Comparison of ENCODE assay signal across 26 cellular contexts in the genomic region with DNA sequence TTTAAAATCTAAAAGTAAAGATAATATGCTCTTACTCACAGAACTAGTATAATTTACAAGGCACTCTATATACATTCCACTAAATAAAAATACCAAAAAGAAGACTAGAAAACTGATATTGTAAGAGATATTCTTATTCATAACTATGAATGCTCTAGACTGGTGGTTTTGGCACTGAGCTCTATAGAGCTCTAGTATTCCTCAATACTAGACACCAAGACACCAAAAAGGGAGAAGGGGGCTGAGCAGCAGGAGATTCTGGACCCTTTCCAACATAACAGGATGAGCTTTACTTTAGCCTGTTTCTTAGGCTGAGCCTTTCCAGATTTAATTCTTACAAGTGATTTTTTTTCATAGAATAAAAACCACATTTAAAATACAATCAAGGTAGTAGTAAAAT.
DNase-seq lines count a peak whose midpoint lies in the region; ATAC-seq and TF ChIP-seq lines count a peak whose summit lies in the region.
"Had no signal": no experiment of that assay in that cellular context is flagged by ENCODE, and none has a peak within 500 bp of the region (broad histone marks: within the 10 kb centered on the region; RNA-seq: fewer than 3 reads in every experiment).

No MANE protein-coding gene starts in this region.

- H3K27me3 ChIP-seq in right atrium auricular region (no peaks in the 10 kb centered on the region), brain microvascular endothelial cell (replicated peaks) (no peaks in the 10 kb centered on the region), aorta (ENCODE audit: control insufficient read depth in 1 of 2, insufficient read depth in 2 of 2, low read length in 1 of 2) (no peaks in the 10 kb centered on the region)
- no peaks in the 10 kb centered on the region for H3K27me3 ChIP-seq in effector memory CD4-positive, alpha-beta T cell (replicated peaks; ENCODE audit: control insufficient read depth, insufficient read depth, low read length, poor library complexity, severe bottlenecking)
- H3K27me3 ChIP-seq: dorsolateral prefrontal cortex, sigmoid colon, transverse colon had no signal

- no peak overlapping the region for H3K27ac Mint-ChIP-seq in mesothelial cell of epicardium
- H3K27ac Mint-ChIP-seq: activated naive CD4-positive, alpha-beta T cell treated with anti-CD3 and anti-CD28 coated beads, Interleukin-2, amount 10 ng/mL, durations not matched to agents 7 days and 5 days; B cell; CD8-positive, alpha-beta T cell; stimulated activated naive CD8-positive, alpha-beta T cell treated with anti-CD3 and anti-CD28 coated beads, Interleukin-15, Interleukin-2, amounts not matched to agents 100 ng/mL and 50 ng/mL, for 24 hours; T-cell had no signal

- peaks cover 15% of the 10 kb centered on the region for H3K9me3 Mint-ChIP-seq in mesothelial cell of epicardium

- intact Hi-C loops in left ventricle myocardium superior (cut with micrococcal nuclease): no loop called here
- intact Hi-C loops in aorta (cut with DNase I): loop anchor here in 1 of 2 donors (10.0 kb wide), 1 partner anchor 171 kb away; the partner anchor contains the start of gene COL21A1

- peaks cover 8% of the 10 kb centered on the region for H3K36me3 Mint-ChIP-seq in mesothelial cell of epicardium
- H3K36me3 Mint-ChIP-seq: activated naive CD4-positive, alpha-beta T cell treated with anti-CD3 and anti-CD28 coated beads, Interleukin-2, amount 10 ng/mL, durations not matched to agents 7 days and 5 days; CD8-positive, alpha-beta T cell; T-cell had no signal

- ATAC-seq in left ventricle myocardium superior (peak; percentile 29), aorta (ENCODE audit: low FRiP score) (no peak)
- ATAC-seq: CD8-positive, alpha-beta T cell; GM12878; Panc1; T-cell had no signal

- H3K4me1 ChIP-seq in right atrium auricular region: peaks cover 0 to 10% of the 10 kb centered on the region in 2 donors
- H3K4me1 ChIP-seq in aorta (ENCODE audit: control insufficient read depth in 1 of 2, insufficient read depth in 2 of 2, low read length in 2 of 2): peaks cover 2 to 5% of the 10 kb centered on the region in 2 donors
- no peaks in the 10 kb centered on the region for H3K4me1 ChIP-seq in effector memory CD4-positive, alpha-beta T cell (ENCODE audit: control insufficient read depth, insufficient read depth, low read length, poor library complexity, severe bottlenecking)
- H3K4me1 ChIP-seq: transverse colon had no signal

- no peaks in the 10 kb centered on the region for H3K4me1 Mint-ChIP-seq in mesothelial cell of epicardium
- H3K4me1 Mint-ChIP-seq: activated naive CD4-positive, alpha-beta T cell treated with anti-CD3 and anti-CD28 coated beads, Interleukin-2, amount 10 ng/mL, durations not matched to agents 7 days and 5 days; B cell; T-cell had no signal

- no peaks in the 10 kb centered on the region for H3K27me3 Mint-ChIP-seq in mesothelial cell of epicardium (ENCODE audit: low read depth)
- H3K27me3 Mint-ChIP-seq: activated naive CD4-positive, alpha-beta T cell treated with anti-CD3 and anti-CD28 coated beads, Interleukin-2, amount 10 ng/mL, durations not matched to agents 7 days and 5 days; B cell; stimulated activated naive CD8-positive, alpha-beta T cell treated with anti-CD3 and anti-CD28 coated beads, Interleukin-15, Interleukin-2, amounts not matched to agents 100 ng/mL and 50 ng/mL, for 24 hours; T-cell had no signal

- H3K4me3 Mint-ChIP-seq in mesothelial cell of epicardium: no peak overlapping the region
- H3K4me3 Mint-ChIP-seq: activated naive CD4-positive, alpha-beta T cell treated with anti-CD3 and anti-CD28 coated beads, Interleukin-2, amount 10 ng/mL, durations not matched to agents 7 days and 5 days; B cell; CD8-positive, alpha-beta T cell; neural crest cell; stimulated activated naive CD8-positive, alpha-beta T cell treated with anti-CD3 and anti-CD28 coated beads, Interleukin-15, Interleukin-2, amounts not matched to agents 100 ng/mL and 50 ng/mL, for 24 hours; T-cell had no signal

- DNase-seq in left ventricle myocardium superior (no peak), right atrium auricular region (ENCODE audit: low spot score) (no peak), brain microvascular endothelial cell (no peak), myocyte (ENCODE audit: low read depth) (peak; percentile 26), aorta (no peak), mesothelial cell of epicardium (ENCODE audit: low spot score in 2 of 2, unreplicated experiment in 2 of 2) (no peak), mesenteric fat pad (ENCODE audit: low spot score) (no peak)
- DNase-seq in effector memory CD4-positive, alpha-beta T cell: no peak
- DNase-seq: activated CD4-positive, CD25-positive, alpha-beta regulatory T cell; activated naive CD4-positive, alpha-beta T cell treated with anti-CD3 and anti-CD28 coated beads, Interleukin-2, amount 10 ng/mL, durations not matched to agents 7 days and 5 days; caudate nucleus; CD8-positive, alpha-beta T cell; dorsolateral prefrontal cortex; EL; NCI-H146; NK-92 treated with Interleukin-12 subunit alpha and Interleukin-12 subunit beta, amount 100 ng/mL, for 24 hours; posterior cingulate gyrus; sigmoid colon; T-cell; transverse colon had no signal

- H3K9me3 ChIP-seq in right atrium auricular region (peaks cover 0 to 8% of the 10 kb centered on the region in 2 donors), aorta (ENCODE audit: control insufficient read depth, low read length) (no peaks in the 10 kb centered on the region)
- H3K9me3 ChIP-seq in effector memory CD4-positive, alpha-beta T cell (ENCODE audit: control insufficient read depth, low read length): no peaks in the 10 kb centered on the region
- H3K9me3 ChIP-seq: sigmoid colon had no signal

- in situ Hi-C loops in brain microvascular endothelial cell (cut with HindIII; ENCODE audit: low pct_ligation_motif_present, low sequenced_read_pairs): no loop called here

- TF ChIP-seq CTCF in right atrium auricular region (IDR thresholded peaks at IDR 0.05): no peak
- TF ChIP-seq CTCF in brain microvascular endothelial cell (IDR thresholded peaks at IDR 0.05; ENCODE audit: low read depth, low read length, missing control alignments): no peak
- no peak for TF ChIP-seq CTCF in mesothelial cell of epicardium (IDR thresholded peaks at IDR 0.05; ENCODE audit: unreplicated experiment)

- H3K4me3 ChIP-seq in right atrium auricular region: no peak overlapping the region
- no peak overlapping the region for H3K4me3 ChIP-seq in brain microvascular endothelial cell (ENCODE audit: low read depth, low read length)
- H3K4me3 ChIP-seq in aorta (ENCODE audit: low read length in 2 of 2): no peak overlapping the region
- no peak overlapping the region for H3K4me3 ChIP-seq in effector memory CD4-positive, alpha-beta T cell (ENCODE audit: insufficient read depth, low read depth, low read length, poor library complexity, severe bottlenecking)
- H3K4me3 ChIP-seq: dorsolateral prefrontal cortex, GM12878, sigmoid colon, transverse colon had no signal

- H3K27ac ChIP-seq in right atrium auricular region (peak overlapping the region in 1 of 2 donors; percentile 72), brain microvascular endothelial cell (peak overlapping the region; percentile 79), aorta (ENCODE audit: low read depth in 1 of 2, low read length in 2 of 2) (peak overlapping the region; percentile 68 to 93)
- no peak overlapping the region for H3K27ac ChIP-seq in effector memory CD4-positive, alpha-beta T cell (ENCODE audit: insufficient read depth, low read length, poor library complexity, severe bottlenecking)
- H3K27ac ChIP-seq: dorsolateral prefrontal cortex, KMS-11 had no signal

- H3K36me3 ChIP-seq in right atrium auricular region (peaks cover 12% of the 10 kb centered on the region), brain microvascular endothelial cell (replicated peaks) (no peaks in the 10 kb centered on the region), aorta (ENCODE audit: control insufficient read depth in 1 of 2, insufficient read depth in 2 of 2, low read length in 1 of 2) (no peaks in the 10 kb centered on the region)
- no peaks in the 10 kb centered on the region for H3K36me3 ChIP-seq in effector memory CD4-positive, alpha-beta T cell (ENCODE audit: control insufficient read depth, insufficient read depth, low read length)
- H3K36me3 ChIP-seq: transverse colon had no signal
